Comparison of ENCODE assay signal across 2 cellular contexts in genomic region chr9:69313175-69313574, GRCh38.
TF ChIP-seq lines count a peak whose summit lies in the region.

No MANE protein-coding gene starts in this region.

TF ChIP-seq in A549, 52 proteins besides CTCF, POLR2A, EP300 and RAD21:
- TF ChIP-seq ZFP36 (IDR thresholded peaks at IDR 0.05; ENCODE audit: borderline replicate concordance, partially characterized antibody): peak; percentile 35
- no peak for TF ChIP-seq JUNB (IDR thresholded peaks at IDR 0.05)

TF ChIP-seq in K562, 482 proteins besides CTCF, POLR2A, EP300 and RAD21:
- no peak for TF ChIP-seq RBM17 (IDR thresholded peaks at IDR 0.05; ENCODE audit: borderline replicate concordance, low read depth, low read length)
- peak; percentile 68 for TF ChIP-seq ZFP36 (IDR thresholded peaks at IDR 0.05; ENCODE audit: low read depth, low read length, partially characterized antibody)
TF ChIP-seq in K562: peak in this region for 1.
